8 cellular contexts compared by ENCODE assay signal in genomic region chr5:2756211-2756746, GRCh38. TPM values are rescaled to one million over a fixed set of nuclear protein-coding genes. Genes with fewer than 3 reads are reported as not detected.
DNase-seq lines count a peak whose midpoint lies in the region; ATAC-seq and TF ChIP-seq lines count a peak whose summit lies in the region.
"Had no signal": no experiment of that assay in that cellular context is flagged by ENCODE, and none has a peak within 500 bp of the region (broad histone marks: within the 10 kb centered on the region; RNA-seq: fewer than 3 reads in every experiment).

No MANE protein-coding gene starts in this region.

- H4K20me1 ChIP-seq in GM23248 (ENCODE audit: insufficient read depth): no peaks in the 10 kb centered on the region

- no peaks in the 10 kb centered on the region for H3K36me3 Mint-ChIP-seq in T-cell

- no peak for ATAC-seq in T-cell (replicated peaks in 1 of 4)

- peaks cover 40 to 62% of the 10 kb centered on the region in 2 donors for H3K27me3 Mint-ChIP-seq in T-cell

- H3K27me3 ChIP-seq in GM23248 (replicated peaks; ENCODE audit: insufficient read depth) (no peaks in the 10 kb centered on the region), iPS-15b (ENCODE audit: control insufficient read depth, insufficient read depth, low read length) (peaks cover 37% of the 10 kb centered on the region), skeletal muscle satellite cell (ENCODE audit: control insufficient read depth, insufficient read depth, low read length) (peaks cover 45% of the 10 kb centered on the region)

- DNase-seq in GM23248: peak; percentile 95
- no peak for DNase-seq in NCI-H345 treated with DMSO at 0.1 percent for 48 hours (lab: John Stamatoyannopoulos, UW; ENCODE audit: unreplicated experiment)
- DNase-seq in T-cell: no peak
- DNase-seq in activated CD4-positive, alpha-beta T cell treated with anti-CD3 and anti-CD28 coated beads for 4 hours: no peak
- DNase-seq: thyroid gland had no signal

- H3K4me3 Mint-ChIP-seq in T-cell: peak overlapping the region in 1 of 3 donors; percentile 52

- H3K4me1 Mint-ChIP-seq in T-cell: peaks cover 10 to 20% (median 17%) of the 10 kb centered on the region in 3 donors

- H3K4me2 ChIP-seq in GM23248 (ENCODE audit: unreplicated experiment): peak overlapping the region; percentile 87
- H3K4me2 ChIP-seq in skeletal muscle satellite cell (ENCODE audit: low read length): peak overlapping the region; percentile 20

- H3K4me3 ChIP-seq in GM23248: peak overlapping the region; percentile 81
- H3K4me3 ChIP-seq in iPS-15b (ENCODE audit: low read depth, low read length): peak overlapping the region; percentile 72
- no peak overlapping the region for H3K4me3 ChIP-seq in skeletal muscle satellite cell (ENCODE audit: low read length)

- no peaks in the 10 kb centered on the region for H3K9me3 Mint-ChIP-seq in T-cell

- H3K27ac ChIP-seq in GM23248 (peak overlapping the region; percentile 80), VCaP (peak overlapping the region; percentile 51)

- no peak overlapping the region for H3K27ac Mint-ChIP-seq in T-cell

- no peaks in the 10 kb centered on the region for H3K9me2 ChIP-seq in GM23248 (ENCODE audit: insufficient read depth)

- POLR2A ChIA-PET in T-cell (lab: Charles Lee): no interaction called here

- H3K36me3 ChIP-seq in GM23248 (ENCODE audit: low read depth) (no peaks in the 10 kb centered on the region), iPS-15b (ENCODE audit: control insufficient read depth, insufficient read depth, low read length) (no peaks in the 10 kb centered on the region), skeletal muscle satellite cell (ENCODE audit: insufficient read depth, low read length) (no peaks in the 10 kb centered on the region)
- H3K36me3 ChIP-seq: thyroid gland had no signal

- H2AFZ ChIP-seq in GM23248: peak overlapping the region; percentile 86

- H3K79me2 ChIP-seq in GM23248 (ENCODE audit: insufficient read depth): peaks cover 36% of the 10 kb centered on the region

- CTCF ChIA-PET in T-cell (lab: Charles Lee): no interaction called here

- H3F3A ChIP-seq in GM23248 (ENCODE audit: insufficient read depth): peaks cover 19% of the 10 kb centered on the region

- WGBS in GM23248 (ENCODE audit: low coverage in 1 of 2, low lambda C conversion rate in 2 of 2, missing lambda C conversion rate in 2 of 2), 2 experiments: 0% methylated on average over 33 to 42 of the region's 43 CpGs

- H3K9ac ChIP-seq in GM23248: peak overlapping the region; percentile 82
- peak overlapping the region; percentile 37 for H3K9ac ChIP-seq in iPS-15b (ENCODE audit: low read depth, low read length)
- no peak overlapping the region for H3K9ac ChIP-seq in skeletal muscle satellite cell (ENCODE audit: low read depth, low read length)

- in situ Hi-C loops in GM23248 (cut with MboI): no loop called here

- peaks cover 38% of the 10 kb centered on the region for H3K4me1 ChIP-seq in GM23248 (ENCODE audit: insufficient read depth)
- H3K4me1 ChIP-seq in iPS-15b (ENCODE audit: control insufficient read depth, insufficient read depth, low read length): peaks cover 8% of the 10 kb centered on the region
- no peaks in the 10 kb centered on the region for H3K4me1 ChIP-seq in skeletal muscle satellite cell (ENCODE audit: control insufficient read depth, insufficient read depth, low read length)

- no peak for TF ChIP-seq CTCF in VCaP (conservative IDR thresholded peaks at IDR 0.05)

- H3K9me3 ChIP-seq in GM23248 (ENCODE audit: low read depth) (no peaks in the 10 kb centered on the region), iPS-15b (ENCODE audit: control insufficient read depth, insufficient read depth, low read length) (no peaks in the 10 kb centered on the region), skeletal muscle satellite cell (replicated peaks; ENCODE audit: low read length) (no peaks in the 10 kb centered on the region)
- H3K9me3 ChIP-seq: thyroid gland had no signal

RNA-seq across cellular contexts. Expression of gene IRX2, which starts 4.8 kb away (rescaled TPM):
- 30.6 and 38.1 TPM in 2 replicates for total RNA-seq in GM23248 (2014; rRNA removed; shearing (Covaris generic))
- 6.1 TPM in 2 replicates for polyA plus RNA-seq in GM23248 (2016; fragmentation: Nextera tagmentation; extraction: Ambion mirVana)
- total RNA-seq in skeletal muscle satellite cell (2012; rRNA removed): 0.25 TPM in 1 of 2 replicates, not detected in the other
- under 1 TPM in 2 of 5 donors, not detected in 3; 0.13 to 0.26 TPM for total RNA-seq in T-cell

Comparison
In these comparisons a context has a peak if more than half of its experiments do, and no peak if none do; other contexts are left out.
1. RNA of gene IRX2, which starts 4.8 kb away (total RNA-seq): 30.6 to 38.1 TPM in GM23248; 0.13 to 0.26 TPM in T-cell; every median in the first group is over 10 times any median in the second.